In genomic region chr20:19867940-19868371, GRCh38 we compare ENCODE assay signal across 14 cellular contexts.
A peak's percentile ranks its signal among the peaks of the same experiment; 100 is the strongest.
DNase-seq lines count a peak whose midpoint lies in the region; ATAC-seq and TF ChIP-seq lines count a peak whose summit lies in the region.
"Had no signal": no experiment of that assay in that cellular context is flagged by ENCODE, and none has a peak within 500 bp of the region (broad histone marks: within the 10 kb centered on the region; RNA-seq: fewer than 3 reads in every experiment).

No MANE protein-coding gene starts in this region.

- no peaks in the 10 kb centered on the region for H3K4me1 ChIP-seq in mucosa of descending colon (ENCODE audit: low read depth)
- H3K4me1 ChIP-seq: pancreas, testis had no signal

- ATAC-seq in mucosa of descending colon (peak; percentile 28), HG03159 (IDR thresholded peaks at IDR 0.05; ENCODE audit: unreplicated experiment) (no peak), HG03571 (IDR thresholded peaks at IDR 0.05; ENCODE audit: unreplicated experiment) (no peak)
- ATAC-seq: activated T-cell treated with anti-CD3 and anti-CD28 coated beads, Interleukin-2, amount 50 U/mL, for 4 hours had no signal

- TF ChIP-seq CTCF in AG09309 (IDR thresholded peaks at IDR 0.05; ENCODE audit: control insufficient read depth, insufficient read depth, low read depth, low read length, missing control alignments), result no peak
- no peak for TF ChIP-seq CTCF in dorsolateral prefrontal cortex (IDR thresholded peaks at IDR 0.05 in 54 of 56, conservative IDR thresholded peaks at IDR 0.05 in 2 of 56; ENCODE audit: low read depth in 1 of 56, partially characterized antibody in 56 of 56)
- no peak for TF ChIP-seq CTCF in mucosa of descending colon (IDR thresholded peaks at IDR 0.05)

- H3K27me3 ChIP-seq in dorsolateral prefrontal cortex, result no peaks in the 10 kb centered on the region
- H3K27me3 ChIP-seq: pancreas, testis had no signal

- H3K9me3 ChIP-seq in mucosa of descending colon, result no peaks in the 10 kb centered on the region
- H3K9me3 ChIP-seq: pancreas, testis had no signal

- peak; percentile 83 for DNase-seq in AG09309 (ENCODE audit: low read depth)
- DNase-seq in Kasumi-1 (lab: John Stamatoyannopoulos, UW), result peak; percentile 44 to 53
- peak in 4 of 10 donors; percentile 22 to 56 (median 42) for DNase-seq in dorsolateral prefrontal cortex
- DNase-seq in mucosa of descending colon, result peak in 1 of 3 donors; percentile 39
- DNase-seq in activated naive CD4-positive, alpha-beta T cell treated with Interleukin-2 at 50 U/mL for 16 hours, result no peak
- DNase-seq in occipital lobe (lab: John Stamatoyannopoulos, UW), result no peak
- DNase-seq: activated T-cell treated with anti-CD3 and anti-CD28 coated beads, Interleukin-2, amount 50 U/mL, for 4 hours; DMS79 treated with DMSO at 0.1 percent for 48 hours; midbrain; NCI-H226; testis had no signal

- no peaks in the 10 kb centered on the region for H3K36me3 ChIP-seq in mucosa of descending colon (ENCODE audit: low read depth)
- H3K36me3 ChIP-seq: pancreas had no signal

- no peak overlapping the region for H3K4me3 ChIP-seq in AG09309 (ENCODE audit: control insufficient read depth, low read depth, low read length)
- no peak overlapping the region for H3K4me3 ChIP-seq in dorsolateral prefrontal cortex
- no peak overlapping the region for H3K4me3 ChIP-seq in mucosa of descending colon
- H3K4me3 ChIP-seq: pancreas, testis had no signal

- intact Hi-C loops in dorsolateral prefrontal cortex (cut with DNase I) (no loop called here), mucosa of descending colon (cut with DNase I, micrococcal nuclease) (no loop called here)

- peak overlapping the region in 35 of 59 donors; percentile 2 to 74 (median 39) for H3K27ac ChIP-seq in dorsolateral prefrontal cortex
- H3K27ac ChIP-seq: testis had no signal

Comparison
In these comparisons a context has a peak if more than half of its experiments do, and no peak if none do; other contexts are left out.
1. DNase-seq: peak in AG09309 (single experiment) and Kasumi-1 (2 of 2); none in activated naive CD4-positive, alpha-beta T cell treated with Interleukin-2 at 50 U/mL for 16 hours (single experiment) and occipital lobe (single experiment).